ENCODE assay signal across 15 cellular contexts in genomic region chr1:66951513-66951912, GRCh38.
DNase-seq lines count a peak whose midpoint lies in the region; ATAC-seq lines count a peak whose summit lies in the region.
"Had no signal": no experiment of that assay in that cellular context is flagged by ENCODE, and none has a peak within 500 bp of the region (broad histone marks: within the 10 kb centered on the region; RNA-seq: fewer than 3 reads in every experiment).

No MANE protein-coding gene starts in this region.

- no peak overlapping the region for H3K4me3 ChIP-seq in ACC112 (ENCODE audit: low read depth, low read length)
- H3K4me3 ChIP-seq: lower lobe of right lung, Peyer's patch, testis had no signal

- H3K4me1 ChIP-seq in ACC112 (ENCODE audit: control insufficient read depth, insufficient read depth, low read length, unreplicated experiment), result peaks cover 42% of the 10 kb centered on the region
- H3K4me1 ChIP-seq: Peyer's patch, testis had no signal

- H3K27me3 ChIP-seq in ACC112 (ENCODE audit: insufficient read depth, low read length), result no peaks in the 10 kb centered on the region
- H3K27me3 ChIP-seq: Peyer's patch, testis had no signal

- H3K36me3 ChIP-seq in ACC112 (ENCODE audit: insufficient read depth, low read length), result peaks cover 38% of the 10 kb centered on the region

- no peak overlapping the region for H2AFZ ChIP-seq in ACC112 (ENCODE audit: low read length, unreplicated experiment)

- no peak for ATAC-seq in GM18873 (IDR thresholded peaks at IDR 0.05; ENCODE audit: low FRiP score, unreplicated experiment)
- ATAC-seq: lower lobe of right lung, natural killer cell had no signal

- peak overlapping the region; percentile 73 for H3K27ac ChIP-seq in ACC112 (ENCODE audit: low read depth, low read length)
- H3K27ac ChIP-seq: HL-60, lower lobe of right lung, Peyer's patch, testis had no signal

- DNase-seq in HS-27A (ENCODE audit: low read depth), result peak; percentile 83
- peak; percentile 73 for DNase-seq in astrocyte of the hippocampus (ENCODE audit: low read depth, low spot score)
- DNase-seq in iris pigment epithelial cell (ENCODE audit: low read depth), result peak; percentile 92
- no peak for DNase-seq in GDM1 (lab: John Stamatoyannopoulos, UW)
- DNase-seq in COLO668 (lab: John Stamatoyannopoulos, UW; ENCODE audit: unreplicated experiment), result no peak
- DNase-seq in HPDE6-E6E7 (ENCODE audit: extremely low spot score), result no peak
- DNase-seq: cerebellar nuclear complex, lower lobe of right lung, natural killer cell, NCI-H2081, Peyer's patch, testis had no signal

- H3K79me2 ChIP-seq in ACC112 (ENCODE audit: control insufficient read depth, insufficient read depth, low read length, unreplicated experiment), result peaks cover 69% of the 10 kb centered on the region

Comparison
In these comparisons a context has a peak if more than half of its experiments do, and no peak if none do; other contexts are left out.
1. DNase-seq: peak in HS-27A (single experiment), astrocyte of the hippocampus (single experiment) and iris pigment epithelial cell (single experiment); none in GDM1 (single experiment), COLO668 (single experiment) and HPDE6-E6E7 (single experiment).